ENCODE assay signal across 13 cellular contexts in the genomic region with DNA sequence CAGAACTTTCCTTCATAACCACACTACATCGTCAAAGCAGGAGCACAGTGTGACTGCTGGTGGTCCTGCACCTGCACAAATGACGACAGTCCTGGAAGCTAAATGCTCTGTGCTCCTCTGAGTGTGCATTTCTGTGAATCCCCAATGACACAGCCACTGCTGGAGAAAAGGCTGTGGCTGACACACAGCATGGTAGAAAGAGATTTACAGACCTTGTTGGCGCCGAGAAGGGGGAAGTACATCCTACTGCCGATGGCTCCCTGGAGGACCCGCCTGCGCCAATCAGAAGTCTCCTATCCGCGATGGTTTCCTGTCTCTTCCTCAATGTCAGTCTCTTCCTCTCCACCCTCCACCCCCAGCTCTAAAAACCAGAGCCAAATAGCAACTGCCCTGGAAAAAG.
DNase-seq lines count a peak whose midpoint lies in the region; ATAC-seq, FAIRE-seq and TF ChIP-seq lines count a peak whose summit lies in the region.
"Had no signal": no experiment of that assay in that cellular context is flagged by ENCODE, and none has a peak within 500 bp of the region (broad histone marks: within the 10 kb centered on the region; RNA-seq: fewer than 3 reads in every experiment).

No MANE protein-coding gene starts in this region.

- peaks cover 0 to 54% (median 2%) of the 10 kb centered on the region in 12 donors for H3K4me1 ChIP-seq in heart left ventricle

- no peak overlapping the region for H3K27ac Mint-ChIP-seq in T-helper 2 cell treated with Interferon-gamma antibody and Interleukin-4, amounts not matched to agents 5 μg/mL and 100 μg/mL, for 36 hours
- H3K27ac Mint-ChIP-seq in stimulated activated naive CD8-positive, alpha-beta T cell treated with anti-CD3 and anti-CD28 coated beads, Interleukin-15, amount 100 ng/mL, for 72 hours = no peak overlapping the region

- TF ChIP-seq CTCF in heart left ventricle (IDR thresholded peaks at IDR 0.05) = no peak

- H3K36me3 Mint-ChIP-seq in T-helper 2 cell treated with Interferon-gamma antibody and Interleukin-4, amounts not matched to agents 5 μg/mL and 100 μg/mL, for 36 hours (ENCODE audit: low read depth) = no peaks in the 10 kb centered on the region

- H3K4me1 Mint-ChIP-seq in T-helper 2 cell treated with Interferon-gamma antibody and Interleukin-4, amounts not matched to agents 5 μg/mL and 100 μg/mL, for 36 hours (ENCODE audit: low read depth) = peaks cover 7% of the 10 kb centered on the region
- H3K4me1 Mint-ChIP-seq in stimulated activated naive CD8-positive, alpha-beta T cell treated with anti-CD3 and anti-CD28 coated beads, Interleukin-15, amount 100 ng/mL, for 72 hours = peaks cover 22% of the 10 kb centered on the region

- H3K27ac ChIP-seq in heart left ventricle = peak overlapping the region in 1 of 12 donors; percentile 65
- H3K27ac ChIP-seq: thoracic aorta had no signal

- no peak overlapping the region for H3K4me3 ChIP-seq in heart left ventricle
- H3K4me3 ChIP-seq: thoracic aorta had no signal

- H3K27me3 Mint-ChIP-seq in T-helper 2 cell treated with Interferon-gamma antibody and Interleukin-4, amounts not matched to agents 5 μg/mL and 100 μg/mL, for 36 hours (ENCODE audit: low read depth) = peaks cover 5% of the 10 kb centered on the region
- H3K27me3 Mint-ChIP-seq in stimulated activated naive CD8-positive, alpha-beta T cell treated with anti-CD3 and anti-CD28 coated beads, Interleukin-15, amount 100 ng/mL, for 72 hours = no peaks in the 10 kb centered on the region

- DNase-seq in activated T-cell treated with anti-CD3 and anti-CD28 coated beads for 48 hours (ENCODE audit: low read depth) = peak; percentile 12
- DNase-seq in activated T-cell treated with anti-CD3 and anti-CD28 coated beads for 4 hours = no peak
- no peak for DNase-seq in T-helper 2 cell treated with Interferon-gamma antibody and Interleukin-4, amounts not matched to agents 5 μg/mL and 100 μg/mL, for 36 hours (ENCODE audit: low spot score)
- DNase-seq in heart left ventricle = peak in 4 of 5 donors; percentile 38 to 61 (median 43)
- peak in 1 of 2 donors; percentile 25 for DNase-seq in stimulated activated naive CD8-positive, alpha-beta T cell treated with anti-CD3 and anti-CD28 coated beads, Interleukin-15, amount 100 ng/mL, for 72 hours
- no peak for DNase-seq in H54 (ENCODE audit: insufficient read length, low spot score)
- DNase-seq: HCEC 1CT, MM.1S, T1000 had no signal

- peaks cover 0 to 7% (median 0%) of the 10 kb centered on the region in 12 donors for H3K9me3 ChIP-seq in heart left ventricle
- H3K9me3 ChIP-seq: thoracic aorta had no signal

- no peaks in the 10 kb centered on the region for H3K27me3 ChIP-seq in heart left ventricle

- intact Hi-C loops in heart left ventricle (cut with DNase I) = loop anchor here (2.0 to 10.0 kb wide), 12 partner anchors 69 to 491 kb away; partner anchors contain the start of gene RHOU (in 6 of the 10)

- peak in 3 of 4 donors; percentile 33 to 64 (median 40) for ATAC-seq in heart left ventricle
- ATAC-seq in stimulated activated naive CD8-positive, alpha-beta T cell treated with anti-CD3 and anti-CD28 coated beads, Interleukin-15, amount 100 ng/mL, for 72 hours = peak; percentile 72
- no peak for ATAC-seq in GM19455 (IDR thresholded peaks at IDR 0.05; ENCODE audit: unreplicated experiment)
- no peak for ATAC-seq in HG03159 (IDR thresholded peaks at IDR 0.05; ENCODE audit: unreplicated experiment)

- H3K9me3 Mint-ChIP-seq in T-helper 2 cell treated with Interferon-gamma antibody and Interleukin-4, amounts not matched to agents 5 μg/mL and 100 μg/mL, for 36 hours = no peaks in the 10 kb centered on the region
- no peaks in the 10 kb centered on the region for H3K9me3 Mint-ChIP-seq in stimulated activated naive CD8-positive, alpha-beta T cell treated with anti-CD3 and anti-CD28 coated beads, Interleukin-15, amount 100 ng/mL, for 72 hours

- WGBS in heart left ventricle, 4 donors = 37 to 57% (median 50%) methylated on average over 9 of the region's 9 CpGs

- FAIRE-seq in H54 (lab: Jason Lieb, UNC) = no peak
- FAIRE-seq: endothelial cell of umbilical vein had no signal

- TF ChIP-seq POLR2A in heart left ventricle (IDR thresholded peaks at IDR 0.05) = no peak
- TF ChIP-seq POLR2A in H54 (IDR thresholded peaks at IDR 0.05; ENCODE audit: low read depth, low read length) = no peak

- H3K4me3 Mint-ChIP-seq in T-helper 2 cell treated with Interferon-gamma antibody and Interleukin-4, amounts not matched to agents 5 μg/mL and 100 μg/mL, for 36 hours = peak overlapping the region; percentile 33
- peak overlapping the region; percentile 52 to 54 for H3K4me3 Mint-ChIP-seq in stimulated activated naive CD8-positive, alpha-beta T cell treated with anti-CD3 and anti-CD28 coated beads, Interleukin-15, amount 100 ng/mL, for 72 hours

- no peaks in the 10 kb centered on the region for H3K36me3 ChIP-seq in heart left ventricle
- H3K36me3 ChIP-seq: thoracic aorta had no signal

Comparison
In these comparisons a context has a peak if more than half of its experiments do, and no peak if none do; other contexts are left out.
1. DNase-seq: peak in activated T-cell treated with anti-CD3 and anti-CD28 coated beads for 48 hours (single experiment) and heart left ventricle (4 of 5); none in activated T-cell treated with anti-CD3 and anti-CD28 coated beads for 4 hours (single experiment), T-helper 2 cell treated with Interferon-gamma antibody and Interleukin-4, amounts not matched to agents 5 μg/mL and 100 μg/mL, for 36 hours (single experiment) and H54 (single experiment).
2. ATAC-seq: peak in heart left ventricle (3 of 4) and stimulated activated naive CD8-positive, alpha-beta T cell treated with anti-CD3 and anti-CD28 coated beads, Interleukin-15, amount 100 ng/mL, for 72 hours (single experiment); none in GM19455 (single experiment) and HG03159 (single experiment).